8 cellular contexts compared by ENCODE assay signal in the genomic region with DNA sequence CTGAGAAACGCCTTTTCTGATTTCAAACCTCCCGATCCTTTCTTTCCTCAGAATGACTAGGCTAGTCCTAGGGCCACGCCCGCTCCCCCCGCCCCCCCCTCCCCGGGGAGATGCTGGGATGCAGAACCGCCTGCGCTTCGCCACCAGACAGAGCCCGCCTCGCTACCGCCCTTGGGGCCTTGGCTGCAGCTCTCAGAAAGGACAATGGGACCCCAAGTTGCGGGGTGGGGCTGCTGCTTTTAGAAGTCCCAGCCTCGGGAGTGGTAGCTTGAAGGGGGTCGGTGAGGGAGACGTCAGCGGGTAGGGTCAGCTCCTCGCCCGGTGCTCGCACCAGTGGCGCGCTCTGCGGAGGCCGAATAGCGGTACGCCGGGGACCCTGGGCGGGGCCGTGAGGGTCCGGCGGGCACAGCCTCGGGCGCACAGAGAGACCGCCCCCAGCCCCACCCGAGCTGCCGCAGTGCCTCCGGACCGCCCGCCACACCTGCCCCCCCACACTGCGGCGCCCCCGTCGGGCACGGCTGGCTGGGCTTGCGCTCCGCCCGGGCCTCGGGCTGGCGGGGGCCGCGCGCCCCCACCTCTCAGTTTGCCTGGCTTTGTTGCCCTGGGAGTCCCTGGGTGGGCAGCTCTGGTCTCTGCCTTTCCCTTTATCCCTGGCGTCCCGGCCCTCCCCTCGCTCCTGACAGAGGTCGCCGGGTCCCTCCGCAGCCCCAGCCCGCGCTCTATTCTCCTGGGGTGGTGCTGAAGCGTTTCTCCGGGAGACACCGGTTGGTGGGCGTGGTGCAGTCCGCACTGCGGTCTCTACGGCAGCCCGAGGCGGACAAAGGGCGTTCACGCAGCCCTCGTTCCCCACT. TPM values are rescaled to one million over a fixed set of nuclear protein-coding genes. Genes with fewer than 3 reads are reported as not detected.
DNase-seq lines count a peak whose midpoint lies in the region; ATAC-seq and TF ChIP-seq lines count a peak whose summit lies in the region.

No MANE protein-coding gene starts in this region.

- peaks cover 9% of the 10 kb centered on the region; the same call in 1 of the 2 replicates for H3K4me1 ChIP-seq in H9 (ENCODE audit: insufficient read depth, low read length)

- H2BK20ac ChIP-seq in H9 (ENCODE audit: low read depth, low read length, poor library complexity, severe bottlenecking): no peak overlapping the region

- peak overlapping the region; percentile 78 for H3K14ac ChIP-seq in H9 (ENCODE audit: insufficient read depth, low read length)

- no peak overlapping the region for H3K56ac ChIP-seq in H9 (ENCODE audit: insufficient read length, low read depth, low read length)

- H3T11ph ChIP-seq in H9 (ENCODE audit: low read length): no peak overlapping the region

- no peak overlapping the region for H4K5ac ChIP-seq in H9 (ENCODE audit: insufficient read length, low read depth, low read length)

- peak overlapping the region; percentile 93 to 94 for H3K4me3 ChIP-seq in cardiac fibroblast (replicated peaks in 1 of 2; ENCODE audit: low read depth in 2 of 2, low read length in 2 of 2)
- H3K4me3 ChIP-seq in skeletal muscle cell (ENCODE audit: low read depth, low read length): peak overlapping the region; percentile 91

- H3K79me1 ChIP-seq in H9 (ENCODE audit: insufficient read depth, low read depth, low read length, poor library complexity, severe bottlenecking): no peaks in the 10 kb centered on the region

- no peak overlapping the region for H2BK15ac ChIP-seq in H9 (ENCODE audit: low read depth, low read length)

- H3K9me3 Mint-ChIP-seq in H9: no peaks in the 10 kb centered on the region

- H2AK5ac ChIP-seq in H9 (ENCODE audit: insufficient read length, low read length): no peak overlapping the region

- no peaks in the 10 kb centered on the region for H3K9me3 ChIP-seq in H9 (ENCODE audit: control insufficient read depth, low read depth, low read length)

- no peak overlapping the region for H2BK120ac ChIP-seq in H9 (ENCODE audit: low read depth, low read length, poor library complexity, severe bottlenecking)

- peak overlapping the region; percentile 68 for H3K9ac ChIP-seq in H9 (ENCODE audit: extremely low read depth, insufficient read length, low read length)

- H2BK5ac ChIP-seq in H9 (ENCODE audit: insufficient read length, low read length): no peak overlapping the region

- no peak overlapping the region for H4K91ac ChIP-seq in H9 (ENCODE audit: insufficient read length, low read depth, low read length)

- DNase-seq in DMS 273 (lab: John Stamatoyannopoulos, UW; ENCODE audit: unreplicated experiment) (peak; percentile 84), H9 (peak; percentile 82), NCI-H82 (lab: John Stamatoyannopoulos, UW) (peak; percentile 70), cardiac fibroblast (ENCODE audit: low read depth in 2 of 2) (peak; percentile 75 to 84), iPS-NIHi11 (ENCODE audit: low spot score) (peak; percentile 82), skeletal muscle cell (ENCODE audit: low read depth) (no peak)

- H3K4me3 Mint-ChIP-seq in H9: peak overlapping the region; percentile 86 to 96

- no peak overlapping the region for H3K23ac ChIP-seq in H9 (ENCODE audit: insufficient read length, low read depth, low read length)

- H3K18ac ChIP-seq in H9 (ENCODE audit: insufficient read length, low read depth, low read length): peak overlapping the region; percentile 70

- peak overlapping the region; percentile 92 to 98 (median 97) for H3K27ac Mint-ChIP-seq in H9

- peaks cover 18% of the 10 kb centered on the region for H3K79me2 ChIP-seq in H9 (ENCODE audit: insufficient read depth, low read length)

- peaks cover 10% of the 10 kb centered on the region for H3K23me2 ChIP-seq in H9 (ENCODE audit: insufficient read length, low read depth, low read length, poor library complexity, severe bottlenecking)

- H2AFZ ChIP-seq in H9 (ENCODE audit: low read length): no peak overlapping the region

- WGBS in H9 (ENCODE audit: extremely low coverage, insufficient read length, low lambda C conversion rate): no CpG with 5 or more reads among the region's 72 CpGs

- H3K27me3 ChIP-seq in H9 (ENCODE audit: insufficient read depth, low read length): no peaks in the 10 kb centered on the region

- no peak overlapping the region for H2BK12ac ChIP-seq in H9 (ENCODE audit: insufficient read length, low read depth, low read length)

- no peak overlapping the region for H3K27ac ChIP-seq in H9 (ENCODE audit: insufficient read length, low read depth, low read length)

- ATAC-seq in GM21381 (IDR thresholded peaks at IDR 0.05; ENCODE audit: unreplicated experiment) (no peak), HG03025 (IDR thresholded peaks at IDR 0.05; ENCODE audit: low FRiP score, unreplicated experiment) (no peak)

- H3K36me3 Mint-ChIP-seq in H9 (ENCODE audit: insufficient read depth in 1 of 3, low read depth in 3 of 3): peaks cover 2 to 16% (median 4%) of the 10 kb centered on the region in 3 experiments; a peak in 5 of 7 replicates

- no peak overlapping the region for H4K8ac ChIP-seq in H9 (replicated peaks; ENCODE audit: insufficient read length, low read depth, low read length)

- H3K4me1 Mint-ChIP-seq in H9: peaks cover 38 to 43% of the 10 kb centered on the region in 2 experiments

- peak overlapping the region; percentile 85 for H3K4me2 ChIP-seq in H9 (ENCODE audit: insufficient read depth, insufficient read length, low read length)

- H3K4ac ChIP-seq in H9 (ENCODE audit: low read depth, low read length): no peak overlapping the region

- TF ChIP-seq CTCF in H9 (conservative IDR thresholded peaks at IDR 0.05) (no peak), cardiac fibroblast (IDR thresholded peaks at IDR 0.05; ENCODE audit: low read depth, low read length) (no peak)

- H3K27me3 Mint-ChIP-seq in H9 (ENCODE audit: low read depth): no peaks in the 10 kb centered on the region; the same call in 1 of the 2 replicates

- H4K20me1 ChIP-seq in H9 (ENCODE audit: control insufficient read depth, insufficient read depth, insufficient read length): no peaks in the 10 kb centered on the region

RNA-seq across cellular contexts. Expression of gene MAP1B, which starts 1.1 kb away (rescaled TPM):
- 67.1 and 67.5 TPM in 2 replicates for total RNA-seq in H9 (2021)
